ENCODE assay signal across 1 cellular context in the genomic region with DNA sequence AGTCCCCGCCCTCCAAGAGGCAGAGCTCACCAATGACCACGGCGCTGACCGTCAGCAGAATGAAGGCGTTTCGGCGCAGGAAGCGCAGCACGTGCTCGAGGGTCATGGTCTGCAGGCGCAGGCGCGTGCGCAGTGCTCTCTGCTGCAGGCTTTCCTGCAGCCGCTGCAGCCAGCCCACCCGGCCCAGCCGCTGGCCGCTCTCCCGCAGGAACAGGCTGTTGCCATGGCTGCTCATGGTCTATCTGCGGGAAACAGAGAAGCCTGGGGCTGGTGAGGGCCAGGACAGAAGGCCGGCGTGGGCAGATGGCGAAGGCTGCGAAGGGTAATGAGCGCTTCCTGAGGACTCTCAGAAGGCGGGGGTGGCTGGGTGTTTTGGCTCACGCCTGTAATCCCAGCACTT.
TF ChIP-seq lines count a peak whose summit lies in the region.

No MANE protein-coding gene starts in this region.

TF ChIP-seq in K562, 482 proteins besides CTCF, POLR2A, EP300 and RAD21 (continued from another document and continues in another):
- TF ChIP-seq MGA (IDR thresholded peaks at IDR 0.05): peak; percentile 54
- no peak for TF ChIP-seq ZKSCAN1 (IDR thresholded peaks at IDR 0.05; ENCODE audit: low read depth, low read length)
- no peak for TF ChIP-seq ESRRB (CRISPR knock-in tag; IDR thresholded peaks at IDR 0.05; ENCODE audit: borderline replicate concordance)
- no peak for TF ChIP-seq ZNF780A (CRISPR knock-in tag; IDR thresholded peaks at IDR 0.05)
- TF ChIP-seq GTF2F1 (IDR thresholded peaks at IDR 0.05; ENCODE audit: low read depth, low read length): no peak
- no peak for TF ChIP-seq ZNF134 (CRISPR knock-in tag; conservative IDR thresholded peaks at IDR 0.05)
- peak; percentile 66 for TF ChIP-seq BHLHE40 (IDR thresholded peaks at IDR 0.05; ENCODE audit: low read length)
- no peak for TF ChIP-seq ZNF316 (IDR thresholded peaks at IDR 0.05)
- TF ChIP-seq CBFB (CRISPR knock-in tag; IDR thresholded peaks at IDR 0.05): no peak
- TF ChIP-seq NRF1 (conservative IDR thresholded peaks at IDR 0.05 in 1 of 2, IDR thresholded peaks at IDR 0.05 in 1 of 2): peak; percentile 85 to 87
- peak; percentile 46; the same call in 1 of the 2 replicates for TF ChIP-seq USF2 (CRISPR knock-in tag; IDR thresholded peaks at IDR 0.05)
- no peak for TF ChIP-seq CREM (IDR thresholded peaks at IDR 0.05; ENCODE audit: low read depth)
- peak; percentile 35 to 61 for TF ChIP-seq E2F6 (IDR thresholded peaks at IDR 0.05; ENCODE audit: borderline replicate concordance in 1 of 2, extremely low read depth in 1 of 2, insufficient read depth in 1 of 2, insufficient read length in 1 of 2, low read depth in 1 of 2, low read length in 1 of 2, poor library complexity in 1 of 2, severe bottlenecking in 1 of 2)
- no peak for TF ChIP-seq HNRNPL (IDR thresholded peaks at IDR 0.05; ENCODE audit: low read depth, low read length)
- TF ChIP-seq TAF7 (tag; IDR thresholded peaks at IDR 0.05): no peak
- TF ChIP-seq MYC (IDR thresholded peaks at IDR 0.05; ENCODE audit: low read depth, low read length): 0 out of 2 replicates have a peak, but pooled peaks have one; percentile 15
- TF ChIP-seq MYC (CRISPR knock-in tag; IDR thresholded peaks at IDR 0.05; ENCODE audit: borderline replicate concordance, low read depth): no peak
- no peak for TF ChIP-seq KDM4B (IDR thresholded peaks at IDR 0.05; ENCODE audit: borderline replicate concordance in 2 of 2, low read depth in 1 of 2)
- TF ChIP-seq EGR1 (conservative IDR thresholded peaks at IDR 0.05): 0 out of 2 replicates have a peak, but pooled peaks have one; percentile 13
- no peak for TF ChIP-seq POU5F1 (IDR thresholded peaks at IDR 0.05; ENCODE audit: borderline replicate concordance, low read depth, low read length, partially characterized antibody)
- TF ChIP-seq C11orf30 (IDR thresholded peaks at IDR 0.05; ENCODE audit: low read depth): no peak
- no peak for TF ChIP-seq ZBTB17 (CRISPR knock-in tag; IDR thresholded peaks at IDR 0.05)
- TF ChIP-seq, protein P1, sequence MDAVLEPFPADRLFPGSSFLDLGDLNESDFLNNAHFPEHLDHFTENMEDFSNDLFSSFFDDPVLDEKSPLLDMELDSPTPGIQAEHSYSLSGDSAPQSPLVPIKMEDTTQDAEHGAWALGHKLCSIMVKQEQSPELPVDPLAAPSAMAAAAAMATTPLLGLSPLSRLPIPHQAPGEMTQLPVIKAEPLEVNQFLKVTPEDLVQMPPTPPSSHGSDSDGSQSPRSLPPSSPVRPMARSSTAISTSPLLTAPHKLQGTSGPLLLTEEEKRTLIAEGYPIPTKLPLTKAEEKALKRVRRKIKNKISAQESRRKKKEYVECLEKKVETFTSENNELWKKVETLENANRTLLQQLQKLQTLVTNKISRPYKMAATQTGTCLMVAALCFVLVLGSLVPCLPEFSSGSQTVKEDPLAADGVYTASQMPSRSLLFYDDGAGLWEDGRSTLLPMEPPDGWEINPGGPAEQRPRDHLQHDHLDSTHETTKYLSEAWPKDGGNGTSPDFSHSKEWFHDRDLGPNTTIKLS (IDR thresholded peaks at IDR 0.05; ENCODE audit: borderline replicate concordance, low read depth): no peak
- TF ChIP-seq FOXP4 (CRISPR knock-in tag; IDR thresholded peaks at IDR 0.05; ENCODE audit: borderline replicate concordance): no peak
- TF ChIP-seq ZBTB5 (IDR thresholded peaks at IDR 0.05): no peak
- no peak for TF ChIP-seq ELF1 (tag; IDR thresholded peaks at IDR 0.05)
- TF ChIP-seq NCOA4 (IDR thresholded peaks at IDR 0.05; ENCODE audit: partially characterized antibody): no peak
- peak; percentile 83 for TF ChIP-seq L3MBTL2 (IDR thresholded peaks at IDR 0.05)
- TF ChIP-seq RREB1 (CRISPR knock-in tag; IDR thresholded peaks at IDR 0.05): no peak
